ENCODE assay signal across 8 cellular contexts in genomic region chr19:13880059-13880672, GRCh38. TPM values are rescaled to one million over a fixed set of nuclear protein-coding genes. Genes with fewer than 3 reads are reported as not detected.
DNase-seq lines count a peak whose midpoint lies in the region; ATAC-seq and TF ChIP-seq lines count a peak whose summit lies in the region.

No MANE protein-coding gene starts in this region.

- peak overlapping the region; percentile 63 to 78 for H3K9ac ChIP-seq in mucosa of rectum (ENCODE audit: low read depth in 1 of 2, low read length in 2 of 2)

- no peaks in the 10 kb centered on the region for H3K79me2 ChIP-seq in OCI-LY7 (ENCODE audit: insufficient read depth, low read depth, low read length)

- CTCF ChIA-PET in OCI-LY7 (lab: Charles Lee; ENCODE audit: unreplicated experiment) = interaction anchor here (0.6 to 1.1 kb wide), 2 partner anchors 21 to 118 kb away, joined by 3 read pairs; no protein-coding TSS in a partner anchor

- no peak overlapping the region for H3K27ac ChIP-seq in OCI-LY7 (ENCODE audit: low read depth, low read length, poor library complexity, severe bottlenecking)
- H3K27ac ChIP-seq in epithelial cell of prostate = peak overlapping the region; percentile 47
- H3K27ac ChIP-seq in mucosa of rectum (ENCODE audit: low read depth in 2 of 2, low read length in 2 of 2) = peak overlapping the region; percentile 82

- H3K9me3 Mint-ChIP-seq in IgD-negative memory B cell = no peaks in the 10 kb centered on the region

- peak overlapping the region; percentile 56 for H2AFZ ChIP-seq in OCI-LY7 (ENCODE audit: low read length)

- no peaks in the 10 kb centered on the region for H3K9me2 ChIP-seq in OCI-LY7 (ENCODE audit: insufficient read depth, low read length)

- H3K4me3 Mint-ChIP-seq in IgD-negative memory B cell = peak overlapping the region in 2 of 4 donors; percentile 54 to 56

- H3K9me3 ChIP-seq in OCI-LY7 (ENCODE audit: low read length) (no peaks in the 10 kb centered on the region), mucosa of rectum (ENCODE audit: control insufficient read depth in 2 of 2, low read length in 2 of 2) (no peaks in the 10 kb centered on the region)

- H3K36me3 Mint-ChIP-seq in IgD-negative memory B cell = no peaks in the 10 kb centered on the region

- peaks cover 13 to 18% (median 14%) of the 10 kb centered on the region in 3 donors for H3K4me1 Mint-ChIP-seq in IgD-negative memory B cell

- peak overlapping the region; percentile 43 for H3K4me2 ChIP-seq in OCI-LY7 (ENCODE audit: low read length)

- BruUV-seq in OCI-LY7 (replicated peaks; lab: Mats Ljungman, UMichigan) = no TSS peak

- no peaks in the 10 kb centered on the region for H3K36me3 ChIP-seq in OCI-LY7 (ENCODE audit: insufficient read depth, low read length)
- no peaks in the 10 kb centered on the region for H3K36me3 ChIP-seq in mucosa of rectum (ENCODE audit: control insufficient read depth in 2 of 2, insufficient read depth in 2 of 2, low read length in 2 of 2)

- peak overlapping the region in 2 of 3 donors; percentile 29 to 92 for H3K27ac Mint-ChIP-seq in IgD-negative memory B cell

- intact Hi-C loops in OCI-LY7 (cut with micrococcal nuclease; ENCODE audit: unreplicated experiment) = loop anchor here (1.0 to 5.0 kb wide), 4 partner anchors 72 to 192 kb away; partner anchors contain the start of genes DCAF15 and MISP3

- peaks cover 3% of the 10 kb centered on the region for H3K27me3 Mint-ChIP-seq in IgD-negative memory B cell

- DNase-seq in DMS 273 treated with DMSO at 0.1 percent for 48 hours (lab: John Stamatoyannopoulos, UW) (peak; percentile 87), OCI-LY7 (ENCODE audit: low spot score) (peak; percentile 95), activated T-cell treated with anti-CD3 and anti-CD28 coated beads for 4 hours (peak; percentile 98), epithelial cell of prostate (ENCODE audit: low read depth, low spot score) (peak; percentile 62)
- DNase-seq in stimulated activated CD8-positive, alpha-beta memory T cell treated with anti-CD3 and anti-CD28 coated beads, Interleukin-4, amount 100 ng/mL, for 4 hours (ENCODE audit: low read depth in 2 of 2, low spot score in 1 of 2) = peak; percentile 94 to 97

- H3K4me1 ChIP-seq in OCI-LY7 (ENCODE audit: insufficient read depth, low read length, poor library complexity, severe bottlenecking) = peaks cover 36% of the 10 kb centered on the region
- peaks cover 37 to 45% of the 10 kb centered on the region in 2 donors for H3K4me1 ChIP-seq in mucosa of rectum (ENCODE audit: control insufficient read depth in 2 of 2, insufficient read depth in 2 of 2, low read length in 2 of 2)

- POLR2A ChIA-PET in OCI-LY7 (lab: Charles Lee) = interaction anchor here (0.6 kb wide), 2 partner anchors 135 to 169 kb away, joined by 3 to 4 read pairs; no protein-coding TSS in a partner anchor

- H4K20me1 ChIP-seq in OCI-LY7 (ENCODE audit: insufficient read depth, low read length) = no peaks in the 10 kb centered on the region

- H3K27me3 ChIP-seq in mucosa of rectum (ENCODE audit: control insufficient read depth in 2 of 2, insufficient read depth in 2 of 2, low read length in 2 of 2) = no peaks in the 10 kb centered on the region

- peak; percentile 72 for ATAC-seq in GM21528 (IDR thresholded peaks at IDR 0.05; ENCODE audit: low FRiP score, unreplicated experiment)

- peak; percentile 99 for TF ChIP-seq CTCF in OCI-LY7 (conservative IDR thresholded peaks at IDR 0.05; ENCODE audit: low read length)

- peak overlapping the region; percentile 28 for H3K4me3 ChIP-seq in OCI-LY7 (ENCODE audit: low read depth, low read length, poor library complexity, severe bottlenecking)
- H3K4me3 ChIP-seq in mucosa of rectum (ENCODE audit: low read length in 2 of 2) = peak overlapping the region; percentile 48 to 63

RNA-seq across cellular contexts. Expression of gene NANOS3, which starts 3.2 kb away (rescaled TPM):
- not detected for polyA plus RNA-seq in IgD-negative memory B cell
- total RNA-seq in OCI-LY7 (2014; rRNA removed; shearing (Covaris generic)) = not detected in 2 replicates
- total RNA-seq in OCI-LY7 (2022) = not detected in 2 replicates

RNA-seq across cellular contexts. Expression of gene BRME1, which starts 25.8 kb away (rescaled TPM):
- not detected for polyA plus RNA-seq in IgD-negative memory B cell
- 2.5 and 4.5 TPM in 2 replicates for total RNA-seq in OCI-LY7 (2014; rRNA removed; shearing (Covaris generic))
- total RNA-seq in OCI-LY7 (2022) = 7.1 and 7.2 TPM in 2 replicates

RNA-seq across cellular contexts. Expression of gene CC2D1A, which starts 25.8 kb away (rescaled TPM):
- 15.5 TPM for polyA plus RNA-seq in IgD-negative memory B cell
- 18.7 and 23.3 TPM in 2 replicates for total RNA-seq in OCI-LY7 (2014; rRNA removed; shearing (Covaris generic))
- total RNA-seq in OCI-LY7 (2022) = 44.0 and 48.3 TPM in 2 replicates

RNA-seq across cellular contexts. Expression of gene PODNL1, which starts 58.1 kb away (rescaled TPM):
- polyA plus RNA-seq in IgD-negative memory B cell = not detected
- 0.16 TPM in 1 of 2 replicates, not detected in the other for total RNA-seq in OCI-LY7 (2014; rRNA removed; shearing (Covaris generic))
- 0.20 TPM in 1 of 2 replicates, not detected in the other for total RNA-seq in OCI-LY7 (2022)
